Comparison of ENCODE assay signal across 25 cellular contexts in genomic region chr15:84956199-84956598, GRCh38.
"Had no signal": no experiment of that assay in that cellular context is flagged by ENCODE, and none has a peak within 500 bp of the region (broad histone marks: within the 10 kb centered on the region; RNA-seq: fewer than 3 reads in every experiment).

No MANE protein-coding gene starts in this region.

- H3K36me3 Mint-ChIP-seq: activated CD8-positive, alpha-beta memory T cell treated with anti-CD3 and anti-CD28 coated beads, Interleukin-2, amount 10 ng/mL, durations not matched to agents 7 days and 5 days; activated naive CD8-positive, alpha-beta T cell treated with anti-CD3 and anti-CD28 coated beads for 36 hours; T-cell had no signal

- H3K27ac Mint-ChIP-seq: activated B cell treated with CpG ODN at 0.5 μM for 24 hours; activated CD4-positive, alpha-beta T cell treated with anti-CD3 and anti-CD28 coated beads, Interleukin-2, amount 10 ng/mL, durations not matched to agents 24 days and 14 days; activated CD8-positive, alpha-beta memory T cell treated with anti-CD3 and anti-CD28 coated beads, Interleukin-2, amount 10 ng/mL, durations not matched to agents 7 days and 5 days; activated naive CD4-positive, alpha-beta T cell treated with anti-CD3 and anti-CD28 coated beads for 36 hours; activated naive CD8-positive, alpha-beta T cell treated with anti-CD3 and anti-CD28 coated beads for 36 hours; activated T-cell treated with anti-CD3 and anti-CD28 coated beads, Interleukin-2, amount 50 U/mL, for 24 hours; activated T-helper 1 cell treated with anti-CD3 and anti-CD28 coated beads, Interleukin-12 subunit alpha, Interleukin-12 subunit beta, Interleukin-2, Interleukin-4 antibody, amounts not matched to agents 30 ng/mL and 10 ng/mL and 1 ng/mL, durations not matched to agents 14 hours and 24 hours and 36 hours; T-cell had no signal

- H3K4me3 Mint-ChIP-seq: activated B cell treated with CpG ODN at 0.5 μM for 24 hours; activated CD4-positive, alpha-beta T cell treated with anti-CD3 and anti-CD28 coated beads, Interleukin-2, amount 10 ng/mL, durations not matched to agents 24 days and 14 days; activated CD8-positive, alpha-beta memory T cell treated with anti-CD3 and anti-CD28 coated beads, Interleukin-2, amount 10 ng/mL, durations not matched to agents 7 days and 5 days; activated naive CD4-positive, alpha-beta T cell treated with anti-CD3 and anti-CD28 coated beads for 36 hours; activated naive CD8-positive, alpha-beta T cell treated with anti-CD3 and anti-CD28 coated beads for 36 hours; activated T-cell treated with anti-CD3 and anti-CD28 coated beads, Interleukin-2, amount 50 U/mL, for 24 hours; activated T-helper 1 cell treated with anti-CD3 and anti-CD28 coated beads, Interleukin-12 subunit alpha, Interleukin-12 subunit beta, Interleukin-2, Interleukin-4 antibody, amounts not matched to agents 30 ng/mL and 10 ng/mL and 1 ng/mL, durations not matched to agents 14 hours and 24 hours and 36 hours had no signal

- ATAC-seq: activated CD8-positive, alpha-beta memory T cell treated with anti-CD3 and anti-CD28 coated beads, Interleukin-2, amount 10 ng/mL, durations not matched to agents 7 days and 5 days had no signal

- H3K27me3 ChIP-seq: brain microvascular endothelial cell, cardiac muscle cell had no signal

- H3K9me3 Mint-ChIP-seq: activated B cell treated with CpG ODN at 0.5 μM for 24 hours; activated CD4-positive, alpha-beta T cell treated with anti-CD3 and anti-CD28 coated beads, Interleukin-2, amount 10 ng/mL, durations not matched to agents 24 days and 14 days; activated naive CD4-positive, alpha-beta T cell treated with anti-CD3 and anti-CD28 coated beads for 36 hours; activated naive CD8-positive, alpha-beta T cell treated with anti-CD3 and anti-CD28 coated beads for 36 hours; activated T-cell treated with anti-CD3 and anti-CD28 coated beads, Interleukin-2, amount 50 U/mL, for 24 hours; activated T-helper 1 cell treated with anti-CD3 and anti-CD28 coated beads, Interleukin-12 subunit alpha, Interleukin-12 subunit beta, Interleukin-2, Interleukin-4 antibody, amounts not matched to agents 30 ng/mL and 10 ng/mL and 1 ng/mL, durations not matched to agents 14 hours and 24 hours and 36 hours; T-cell had no signal

- FAIRE-seq: TTC549 had no signal

- H3K36me3 ChIP-seq: brain microvascular endothelial cell, cardiac muscle cell had no signal

- H3K27ac ChIP-seq: brain microvascular endothelial cell, cardiac muscle cell, PC-9 had no signal

- DNase-seq: activated B cell treated with CpG ODN at 0.5 μM for 24 hours; activated CD4-positive, alpha-beta T cell treated with anti-CD3 and anti-CD28 coated beads for 1 hour; activated CD4-positive, alpha-beta T cell treated with anti-CD3 and anti-CD28 coated beads, Interleukin-2, amount 10 ng/mL, durations not matched to agents 24 days and 14 days; activated CD4-positive, alpha-beta T cell treated with anti-CD3 and anti-CD28 coated beads, Interleukin-2, amount 50 U/mL, for 48 hours; activated CD8-positive, alpha-beta memory T cell treated with anti-CD3 and anti-CD28 coated beads, Interleukin-2, amount 10 ng/mL, durations not matched to agents 7 days and 5 days; activated effector memory CD4-positive, alpha-beta T cell treated with anti-CD3 and anti-CD28 coated beads, Interleukin-2, amount 50 U/mL, for 16 hours; activated naive CD4-positive, alpha-beta T cell treated with anti-CD3 and anti-CD28 coated beads for 36 hours; activated naive CD8-positive, alpha-beta T cell treated with anti-CD3 and anti-CD28 coated beads for 36 hours; activated T-cell treated with anti-CD3 and anti-CD28 coated beads, Interleukin-2, amount 50 U/mL, for 24 hours; brain microvascular endothelial cell; MM.1S; NCI-H1105 treated with DMSO at 0.1 percent for 48 hours; NCI-H1436 treated with DMSO at 0.1 percent for 48 hours; NCI-H187; NCI-H2081; NCI-H446; NCI-H524; PC-9; SHP77 treated with DMSO at 0.1 percent for 48 hours; T-cell; T-helper 2 cell; T1000 had no signal

- H3K4me3 ChIP-seq: cardiac muscle cell, PC-9 had no signal
